In the genomic region with DNA sequence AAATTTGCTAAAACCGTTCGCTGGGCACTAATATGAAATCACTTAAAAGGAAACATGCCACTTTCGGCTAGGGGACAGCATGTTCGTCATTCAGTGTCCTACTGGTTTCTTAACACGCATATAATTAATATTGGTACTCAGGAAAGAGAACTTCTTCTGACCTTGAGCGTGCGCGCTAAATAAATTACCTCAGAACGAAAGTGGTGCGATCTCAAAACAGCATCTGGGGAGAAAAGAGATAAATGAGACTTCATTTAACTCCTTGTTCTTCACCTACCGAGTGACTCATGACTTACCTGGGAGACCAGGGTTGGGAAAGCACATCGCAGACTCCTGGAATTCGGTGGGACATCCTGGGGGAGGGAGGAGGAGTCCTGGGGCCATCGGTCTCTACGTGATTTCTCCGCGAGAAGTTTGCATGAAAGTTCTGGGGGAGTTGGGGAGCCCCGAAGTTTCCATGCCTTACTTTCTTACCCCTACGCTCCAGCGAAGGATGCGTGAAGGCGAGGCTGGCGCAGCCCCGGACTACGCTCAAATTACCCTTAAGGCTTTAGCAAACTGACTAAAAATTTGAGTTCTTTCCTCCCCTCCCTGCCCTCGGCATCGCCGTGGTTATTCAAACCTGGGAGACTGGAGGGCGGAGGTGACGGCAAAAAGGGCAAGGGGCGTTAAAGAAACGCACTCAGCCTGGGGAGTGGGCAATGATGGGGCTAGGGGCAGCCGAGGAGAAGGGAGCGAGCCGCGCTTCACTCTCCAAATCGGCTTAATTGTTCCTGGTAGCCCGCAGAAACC, we compare ENCODE assay signal across 7 cellular contexts. TPM values are rescaled to one million over a fixed set of nuclear protein-coding genes. Genes with fewer than 3 reads are reported as not detected.
DNase-seq lines count a peak whose midpoint lies in the region; ATAC-seq, FAIRE-seq and TF ChIP-seq lines count a peak whose summit lies in the region.

No MANE protein-coding gene starts in this region.

- peak overlapping the region in 1 of 5 donors; percentile 67 for H3K27ac ChIP-seq in adrenal gland
- peak overlapping the region; percentile 76 for H3K27ac ChIP-seq in keratinocyte (ENCODE audit: control insufficient read depth, insufficient read depth, low read length)

- ATAC-seq in stimulated activated naive CD8-positive, alpha-beta T cell treated with anti-CD3 and anti-CD28 coated beads, Interleukin-15, amount 100 ng/mL, for 72 hours, result no peak

- peak overlapping the region; percentile 79 for H3K9ac ChIP-seq in keratinocyte (ENCODE audit: control insufficient read depth, extremely low read depth, insufficient read depth, low read length)

- TF ChIP-seq POLR2A in GM12892 (IDR thresholded peaks at IDR 0.05; ENCODE audit: low read depth, low read length), result peak; percentile 33; the same call in 1 of the 2 replicates
- no peak for TF ChIP-seq POLR2A in adrenal gland (IDR thresholded peaks at IDR 0.05)

- peak overlapping the region in 3 of 4 donors; percentile 2 to 73 (median 50) for H3K4me3 ChIP-seq in adrenal gland
- peak overlapping the region; percentile 61 to 89 (median 70) for H3K4me3 ChIP-seq in keratinocyte (ENCODE audit: control insufficient read depth in 2 of 3, extremely low read depth in 1 of 3, insufficient read depth in 2 of 3, low read depth in 1 of 3, low read length in 3 of 3)

- H3K27me3 Mint-ChIP-seq in stimulated activated naive CD8-positive, alpha-beta T cell treated with anti-CD3 and anti-CD28 coated beads, Interleukin-15, amount 100 ng/mL, for 72 hours, result peaks cover 48% of the 10 kb centered on the region

- FAIRE-seq in GM12892 (lab: Jason Lieb, UNC) (peak; percentile 5), keratinocyte (lab: Jason Lieb, UNC) (no peak)

- H3K27ac Mint-ChIP-seq in stimulated activated naive CD8-positive, alpha-beta T cell treated with anti-CD3 and anti-CD28 coated beads, Interleukin-15, amount 100 ng/mL, for 72 hours, result peak overlapping the region; percentile 94 to 96

- intact Hi-C loops in adrenal gland (cut with DNase I), result no loop called here

- no peaks in the 10 kb centered on the region for H4K20me1 ChIP-seq in keratinocyte (ENCODE audit: control insufficient read depth, extremely low read depth, insufficient read depth, low read length)

- H3K36me3 ChIP-seq in adrenal gland (replicated peaks in 1 of 2) (no peaks in the 10 kb centered on the region), keratinocyte (ENCODE audit: control insufficient read depth in 2 of 2, extremely low read depth in 1 of 2, insufficient read depth in 2 of 2, low read length in 2 of 2) (no peaks in the 10 kb centered on the region)

- H3K27me3 ChIP-seq in adrenal gland, result peaks cover 10% of the 10 kb centered on the region
- H3K27me3 ChIP-seq in keratinocyte (ENCODE audit: control insufficient read depth, extremely low read depth, insufficient read depth, low read length), result no peaks in the 10 kb centered on the region

- H3K4me2 ChIP-seq in keratinocyte (ENCODE audit: control insufficient read depth, extremely low read depth, insufficient read depth, low read depth, low read length), result peak overlapping the region; percentile 79

- TF ChIP-seq CTCF in adrenal gland (IDR thresholded peaks at IDR 0.05), result no peak
- no peak for TF ChIP-seq CTCF in keratinocyte (optimal IDR thresholded peaks at IDR 0.05 in 1 of 3, IDR thresholded peaks at IDR 0.05 in 1 of 3, conservative IDR thresholded peaks at IDR 0.05 in 1 of 3; ENCODE audit: extremely low read depth in 1 of 3, insufficient read depth in 2 of 3, low read length in 3 of 3)

- H3K4me1 ChIP-seq in adrenal gland (replicated peaks in 1 of 2) (peaks cover 7 to 11% of the 10 kb centered on the region in 2 donors), keratinocyte (ENCODE audit: control insufficient read depth, extremely low read depth, insufficient read depth, low read length) (peaks cover 16% of the 10 kb centered on the region)

- H3K79me2 ChIP-seq in keratinocyte (ENCODE audit: control insufficient read depth, insufficient read depth, low read length), result no peaks in the 10 kb centered on the region

- H3K9me1 ChIP-seq in keratinocyte (ENCODE audit: control insufficient read depth, extremely low read depth, insufficient read depth, low read length), result no peaks in the 10 kb centered on the region

- H3K9me3 ChIP-seq in adrenal gland (replicated peaks in 1 of 3) (no peaks in the 10 kb centered on the region), keratinocyte (ENCODE audit: control insufficient read depth, low read depth, low read length) (no peaks in the 10 kb centered on the region)

- dilution Hi-C loops in keratinocyte (cut with MboI; ENCODE audit: extremely low pct_ligation_motif_present, low sequenced_read_pairs), result no loop called here

- no peaks in the 10 kb centered on the region for H3K9me3 Mint-ChIP-seq in stimulated activated naive CD8-positive, alpha-beta T cell treated with anti-CD3 and anti-CD28 coated beads, Interleukin-15, amount 100 ng/mL, for 72 hours

- DNase-seq in GM12892 (ENCODE audit: insufficient read length) (no peak), HuH-7 (ENCODE audit: low spot score) (peak; percentile 11), adrenal gland (peak in 2 of 7 donors; percentile 34 to 52), keratinocyte (ENCODE audit: low read depth, low spot score) (no peak), EL (no peak), NCI-H2081 treated with DMSO at 0.1 percent for 48 hours (lab: John Stamatoyannopoulos, UW) (no peak)
- peak; percentile 9 to 14 for DNase-seq in stimulated activated naive CD8-positive, alpha-beta T cell treated with anti-CD3 and anti-CD28 coated beads, Interleukin-15, amount 100 ng/mL, for 72 hours

- WGBS in adrenal gland, 4 donors, result 3 to 8% (median 3%) methylated on average over 30 to 38 of the region's 38 CpGs

- H2AFZ ChIP-seq in keratinocyte (ENCODE audit: control insufficient read depth, low read length), result peak overlapping the region; percentile 82

- peaks cover 21% of the 10 kb centered on the region for H3K4me1 Mint-ChIP-seq in stimulated activated naive CD8-positive, alpha-beta T cell treated with anti-CD3 and anti-CD28 coated beads, Interleukin-15, amount 100 ng/mL, for 72 hours

- peak overlapping the region; percentile 98 for H3K4me3 Mint-ChIP-seq in stimulated activated naive CD8-positive, alpha-beta T cell treated with anti-CD3 and anti-CD28 coated beads, Interleukin-15, amount 100 ng/mL, for 72 hours

RNA-seq across cellular contexts. Expression of gene BEND6, which starts 1.1 kb away (rescaled TPM):
- polyA plus RNA-seq in GM12892 (2012; ENCODE audit: missing spikeins), result 1.1 TPM
- total RNA-seq in adrenal gland, result 1 to 10 TPM in 6 of 8 donors, under 1 TPM in 1, not detected in 1; 0.92 to 1.4 (median 1.2) TPM
- polyA plus RNA-seq in adrenal gland (1 to 10 TPM in 2 of 3 donors, under 1 TPM in 1; 0.67 to 5.4 (median 2.2) TPM), keratinocyte (0.77 to 1.0 TPM (median 0.77 TPM) in 3 replicates)
- 2.3 TPM for polyA plus RNA-seq in keratinocyte (2011; ENCODE audit: low read depth)
- polyA plus RNA-seq in keratinocyte (2011; cell fraction: cytosol; rRNA removed), result 0.48 and 0.86 TPM in 2 replicates
- 0.22 and 0.27 TPM in 2 replicates for polyA plus RNA-seq in keratinocyte (2011; cell fraction: nucleus; rRNA removed)
- polyA plus RNA-seq in keratinocyte (2012; ENCODE audit: low replicate concordance), result 0.91 and 1.2 TPM in 2 replicates
- 0.51 to 0.89 TPM in 2 of 3 replicates, not detected in the other for polyA minus RNA-seq in keratinocyte
- not detected for polyA minus RNA-seq in keratinocyte (2011; cell fraction: cytosol; rRNA and poly(A)+ RNA removed)
- not detected in 2 replicates for polyA minus RNA-seq in keratinocyte (2011; cell fraction: nucleus; rRNA and poly(A)+ RNA removed)

Comparison
In these comparisons a context has a peak if more than half of its experiments do, and no peak if none do; other contexts are left out.
1. DNase-seq: peak in HuH-7 (single experiment) and stimulated activated naive CD8-positive, alpha-beta T cell treated with anti-CD3 and anti-CD28 coated beads, Interleukin-15, amount 100 ng/mL, for 72 hours (2 of 2); none in GM12892 (single experiment), keratinocyte (single experiment), EL (single experiment) and NCI-H2081 treated with DMSO at 0.1 percent for 48 hours (single experiment).